29 cellular contexts compared by ENCODE assay signal in genomic region chr1:117852846-117853555, GRCh38.
A peak's percentile ranks its signal among the peaks of the same experiment; 100 is the strongest.
DNase-seq lines count a peak whose midpoint lies in the region; ATAC-seq, FAIRE-seq and TF ChIP-seq lines count a peak whose summit lies in the region.
"Had no signal": no experiment of that assay in that cellular context is flagged by ENCODE, and none has a peak within 500 bp of the region (broad histone marks: within the 10 kb centered on the region; RNA-seq: fewer than 3 reads in every experiment).

No MANE protein-coding gene starts in this region.

- no TSS peak for BruUV-seq in HepG2 (replicated peaks; lab: Mats Ljungman, UMichigan)

- H3K36me3 ChIP-seq in osteoblast (ENCODE audit: insufficient read depth, low read length) (no peaks in the 10 kb centered on the region), HepG2 (replicated peaks in 1 of 2; ENCODE audit: control insufficient read depth in 1 of 2, insufficient read depth in 2 of 2, low read length in 2 of 2) (no peaks in the 10 kb centered on the region)
- H3K36me3 ChIP-seq: BLaER1 treated with 17β-estradiol and CSF1 and Interleukin-3, amounts not matched to agents 10 nM and 100 nM; SJCRH30 had no signal

- H3K27me3 ChIP-seq in osteoblast (ENCODE audit: insufficient read depth, low read length) (no peaks in the 10 kb centered on the region), HepG2 (ENCODE audit: control insufficient read depth in 1 of 2, insufficient read depth in 2 of 2, low read length in 2 of 2) (no peaks in the 10 kb centered on the region)
- H3K27me3 ChIP-seq: BLaER1 treated with 17β-estradiol and CSF1 and Interleukin-3, amounts not matched to agents 10 nM and 100 nM; SJCRH30 had no signal

- DNase-seq in EH (ENCODE audit: low read depth) (peak; percentile 9), NCI-H1694 treated with DMSO at 0.1 percent for 48 hours (lab: John Stamatoyannopoulos, UW) (peak; percentile 99), osteoblast (ENCODE audit: insufficient read length, low spot score, missing footprints) (peak; percentile 18), HepG2 (ENCODE audit: low spot score) (no peak)
- DNase-seq: AML-193; CD4-positive, alpha-beta T cell; EL; GF-D8; Kasumi-1; NCI-H1105; NCI-H1436 treated with DMSO at 0.1 percent for 48 hours; NCI-H2029; NCI-H345; NCI-H774; PC-9; SJCRH30; T-helper 17 cell had no signal

- no peak for FAIRE-seq in HepG2 (lab: Jason Lieb, UNC)
- FAIRE-seq: A549, D721Med, GM12892, GM19239, H54, K562 had no signal

- H2AFZ ChIP-seq in osteoblast (ENCODE audit: low read length) (no peak overlapping the region), HepG2 (ENCODE audit: low read length) (no peak overlapping the region)
- H2AFZ ChIP-seq: PC-9 had no signal

- peak overlapping the region in 1 of 5 experiments; percentile 56 for H3K4me3 Mint-ChIP-seq in brain
- H3K4me3 Mint-ChIP-seq in stimulated activated memory B cell treated with anti-CD40 and anti-IgM and Interleukin-4, amounts not matched to agents 10 μg/mL and 1 μg/mL and 100 μg/mL, for 72 hours = no peak overlapping the region
- H3K4me3 Mint-ChIP-seq: CD4-positive, alpha-beta T cell; T-helper 17 cell had no signal

- no peaks in the 10 kb centered on the region for H3K27me3 Mint-ChIP-seq in brain
- no peaks in the 10 kb centered on the region for H3K27me3 Mint-ChIP-seq in stimulated activated memory B cell treated with anti-CD40 and anti-IgM and Interleukin-4, amounts not matched to agents 10 μg/mL and 1 μg/mL and 100 μg/mL, for 72 hours
- H3K27me3 Mint-ChIP-seq: CD4-positive, alpha-beta T cell; T-helper 17 cell had no signal

- POLR2A ChIA-PET in HepG2 (lab: Yijun Ruan, JAX) = no interaction called here

- no peak for TF ChIP-seq RAD21 in HepG2 (CRISPR knock-in tag; IDR thresholded peaks at IDR 0.05)

- H3K4me3 ChIP-seq in osteoblast (ENCODE audit: insufficient read depth, low read length) (no peak overlapping the region), HepG2 (replicated peaks in 1 of 3; ENCODE audit: insufficient read depth in 1 of 3, low read depth in 2 of 3, low read length in 3 of 3) (no peak overlapping the region)
- H3K4me3 ChIP-seq: A549; BLaER1 treated with 17β-estradiol and CSF1 and Interleukin-3, amounts not matched to agents 10 nM and 100 nM; K562; PC-9; SJCRH30 had no signal

- H3K36me3 Mint-ChIP-seq in brain = peaks cover 12% of the 10 kb centered on the region
- H3K36me3 Mint-ChIP-seq in stimulated activated memory B cell treated with anti-CD40 and anti-IgM and Interleukin-4, amounts not matched to agents 10 μg/mL and 1 μg/mL and 100 μg/mL, for 72 hours = peaks cover 8% of the 10 kb centered on the region

- no peaks in the 10 kb centered on the region for H4K20me1 ChIP-seq in osteoblast (ENCODE audit: insufficient read depth, low read length)
- no peaks in the 10 kb centered on the region for H4K20me1 ChIP-seq in HepG2 (ENCODE audit: insufficient read depth, low read length)
- H4K20me1 ChIP-seq: BLaER1 treated with 17β-estradiol and CSF1 and Interleukin-3, amounts not matched to agents 10 nM and 100 nM had no signal

- TF ChIP-seq EP300 in HepG2 (IDR thresholded peaks at IDR 0.05; ENCODE audit: low read depth in 2 of 2, low read length in 2 of 2) (no peak), HepG2 (CRISPR knock-in tag; IDR thresholded peaks at IDR 0.05; ENCODE audit: borderline replicate concordance) (no peak)

- 89% methylated on average over 1 of the region's 1 CpG for WGBS in HepG2 (ENCODE audit: low lambda C conversion rate)

- H3K4me1 ChIP-seq in osteoblast (ENCODE audit: insufficient read depth, low read length) = no peaks in the 10 kb centered on the region
- H3K4me1 ChIP-seq in HepG2 (ENCODE audit: insufficient read depth, low read length) = peaks cover 25% of the 10 kb centered on the region
- H3K4me1 ChIP-seq: A549; BLaER1 treated with 17β-estradiol and CSF1 and Interleukin-3, amounts not matched to agents 10 nM and 100 nM; SJCRH30 had no signal

- in situ Hi-C loops in HepG2 (cut with HindIII; ENCODE audit: extremely low pct_ligation_motif_present, low pct_unique_long_range_greater_than_20kb) = no loop called here

- H3K27ac ChIP-seq in osteoblast (ENCODE audit: low read depth, low read length) (no peak overlapping the region), HepG2 (ENCODE audit: extremely low read length, insufficient read depth, low read length) (no peak overlapping the region)
- H3K27ac ChIP-seq: A549; BLaER1 treated with 17β-estradiol and CSF1 and Interleukin-3, amounts not matched to agents 10 nM and 100 nM; PC-9; SJCRH30 had no signal

- TF ChIP-seq CTCF in brain (conservative IDR thresholded peaks at IDR 0.05) (no peak), osteoblast (IDR thresholded peaks at IDR 0.05; ENCODE audit: extremely low read depth, low read depth, low read length) (no peak), HepG2 (CRISPR knock-in tag; IDR thresholded peaks at IDR 0.05) (no peak)

- H3K4me2 ChIP-seq in osteoblast (ENCODE audit: insufficient read depth, low read length) (no peak overlapping the region), HepG2 (ENCODE audit: low read depth, low read length) (no peak overlapping the region)
- H3K4me2 ChIP-seq: A549; BLaER1 treated with 17β-estradiol and CSF1 and Interleukin-3, amounts not matched to agents 10 nM and 100 nM; PC-9 had no signal

- TF ChIP-seq POLR2A in HepG2 (IDR thresholded peaks at IDR 0.05; ENCODE audit: insufficient read depth in 1 of 2, low read depth in 2 of 2, low read length in 2 of 2) = no peak

- CTCF ChIA-PET in HepG2 (lab: Yijun Ruan, JAX; ENCODE audit: low intra/inter-chr PET ratio, low total read pairs) = no interaction called here

- H3K4me1 Mint-ChIP-seq in brain = peaks cover 27% of the 10 kb centered on the region
- no peaks in the 10 kb centered on the region for H3K4me1 Mint-ChIP-seq in stimulated activated memory B cell treated with anti-CD40 and anti-IgM and Interleukin-4, amounts not matched to agents 10 μg/mL and 1 μg/mL and 100 μg/mL, for 72 hours
- H3K4me1 Mint-ChIP-seq: T-helper 17 cell had no signal

- peaks cover 0 to 6% (median 4%) of the 10 kb centered on the region in 5 experiments for H3K9me3 Mint-ChIP-seq in brain
- no peaks in the 10 kb centered on the region for H3K9me3 Mint-ChIP-seq in stimulated activated memory B cell treated with anti-CD40 and anti-IgM and Interleukin-4, amounts not matched to agents 10 μg/mL and 1 μg/mL and 100 μg/mL, for 72 hours
- H3K9me3 Mint-ChIP-seq: CD4-positive, alpha-beta T cell had no signal

- intact Hi-C loops in HepG2 (cut with micrococcal nuclease; ENCODE audit: unreplicated experiment) = no loop called here

- H3K79me2 ChIP-seq in osteoblast (ENCODE audit: insufficient read depth, low read length) (no peaks in the 10 kb centered on the region), HepG2 (ENCODE audit: insufficient read depth, low read length) (no peaks in the 10 kb centered on the region)

- no peak for ATAC-seq in HG02798 (IDR thresholded peaks at IDR 0.05; ENCODE audit: poor library complexity, unreplicated experiment)
- no peak for ATAC-seq in HepG2
- ATAC-seq in stimulated activated memory B cell treated with anti-CD40 and anti-IgM and Interleukin-4, amounts not matched to agents 10 μg/mL and 1 μg/mL and 100 μg/mL, for 72 hours = no peak
- ATAC-seq: A549, K562, Right ventricle myocardium inferior, SK-N-SH treated with all-trans-retinoic acid at 6 μM for 48 hours, T-helper 17 cell had no signal

- no peaks in the 10 kb centered on the region for H3K9me3 ChIP-seq in osteoblast (ENCODE audit: low read depth, low read length)
- H3K9me3 ChIP-seq in HepG2 (ENCODE audit: low read length) = no peaks in the 10 kb centered on the region
- H3K9me3 ChIP-seq: A549; BLaER1 treated with 17β-estradiol and CSF1 and Interleukin-3, amounts not matched to agents 10 nM and 100 nM; SJCRH30 had no signal

- H3K9ac ChIP-seq in HepG2 (ENCODE audit: insufficient read depth, low read depth, low read length) = no peak overlapping the region
- H3K9ac ChIP-seq: BLaER1 treated with 17β-estradiol and CSF1 and Interleukin-3, amounts not matched to agents 10 nM and 100 nM had no signal

- peak overlapping the region in 4 of 5 experiments; percentile 63 to 81 (median 70) for H3K27ac Mint-ChIP-seq in brain
- H3K27ac Mint-ChIP-seq in stimulated activated memory B cell treated with anti-CD40 and anti-IgM and Interleukin-4, amounts not matched to agents 10 μg/mL and 1 μg/mL and 100 μg/mL, for 72 hours = no peak overlapping the region
- H3K27ac Mint-ChIP-seq: CD4-positive, alpha-beta T cell; T-helper 17 cell had no signal

TF ChIP-seq in HepG2, 621 proteins besides CTCF, POLR2A, EP300 and RAD21 (continues in another document):
- TF ChIP-seq ZNF234 (CRISPR knock-in tag; conservative IDR thresholded peaks at IDR 0.05) (no peak), ZNF460 (CRISPR knock-in tag; IDR thresholded peaks at IDR 0.05; ENCODE audit: borderline replicate concordance) (no peak), XRCC5 (optimal IDR thresholded peaks at IDR 0.05; ENCODE audit: low read length) (no peak), NKX3-1 (CRISPR knock-in tag; IDR thresholded peaks at IDR 0.05) (no peak), ZNF317 (CRISPR knock-in tag; IDR thresholded peaks at IDR 0.05) (no peak), ZNF337 (CRISPR knock-in tag; IDR thresholded peaks at IDR 0.05; ENCODE audit: borderline replicate concordance, low read depth) (no peak), RFX1 (IDR thresholded peaks at IDR 0.05) (no peak), STAT5B (CRISPR knock-in tag; IDR thresholded peaks at IDR 0.05) (no peak), NONO (IDR thresholded peaks at IDR 0.05) (no peak), NONO (CRISPR knock-in tag; conservative IDR thresholded peaks at IDR 0.05) (no peak), ZKSCAN1 (IDR thresholded peaks at IDR 0.05; ENCODE audit: low read length) (no peak), SATB2 (CRISPR knock-in tag; IDR thresholded peaks at IDR 0.05) (no peak)
- TF ChIP-seq, protein P1, sequence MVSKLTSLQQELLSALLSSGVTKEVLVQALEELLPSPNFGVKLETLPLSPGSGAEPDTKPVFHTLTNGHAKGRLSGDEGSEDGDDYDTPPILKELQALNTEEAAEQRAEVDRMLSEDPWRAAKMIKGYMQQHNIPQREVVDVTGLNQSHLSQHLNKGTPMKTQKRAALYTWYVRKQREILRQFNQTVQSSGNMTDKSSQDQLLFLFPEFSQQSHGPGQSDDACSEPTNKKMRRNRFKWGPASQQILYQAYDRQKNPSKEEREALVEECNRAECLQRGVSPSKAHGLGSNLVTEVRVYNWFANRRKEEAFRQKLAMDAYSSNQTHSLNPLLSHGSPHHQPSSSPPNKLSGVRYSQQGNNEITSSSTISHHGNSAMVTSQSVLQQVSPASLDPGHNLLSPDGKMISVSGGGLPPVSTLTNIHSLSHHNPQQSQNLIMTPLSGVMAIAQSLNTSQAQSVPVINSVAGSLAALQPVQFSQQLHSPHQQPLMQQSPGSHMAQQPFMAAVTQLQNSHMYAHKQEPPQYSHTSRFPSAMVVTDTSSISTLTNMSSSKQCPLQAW (CRISPR knock-in tag; IDR thresholded peaks at IDR 0.05) = no peak
- TF ChIP-seq, protein P2, sequence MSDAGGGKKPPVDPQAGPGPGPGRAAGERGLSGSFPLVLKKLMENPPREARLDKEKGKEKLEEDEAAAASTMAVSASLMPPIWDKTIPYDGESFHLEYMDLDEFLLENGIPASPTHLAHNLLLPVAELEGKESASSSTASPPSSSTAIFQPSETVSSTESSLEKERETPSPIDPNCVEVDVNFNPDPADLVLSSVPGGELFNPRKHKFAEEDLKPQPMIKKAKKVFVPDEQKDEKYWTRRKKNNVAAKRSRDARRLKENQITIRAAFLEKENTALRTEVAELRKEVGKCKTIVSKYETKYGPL (CRISPR knock-in tag; IDR thresholded peaks at IDR 0.05) = no peak
